ENCODE assay signal across 12 cellular contexts in genomic region chr1:55868026-55868425, GRCh38.
DNase-seq lines count a peak whose midpoint lies in the region; ATAC-seq and TF ChIP-seq lines count a peak whose summit lies in the region.
"Had no signal": no experiment of that assay in that cellular context is flagged by ENCODE, and none has a peak within 500 bp of the region (broad histone marks: within the 10 kb centered on the region; RNA-seq: fewer than 3 reads in every experiment).

No MANE protein-coding gene starts in this region.

- DNase-seq in DMS153 (lab: John Stamatoyannopoulos, UW) (peak; percentile 65), NCI-H1105 (lab: John Stamatoyannopoulos, UW) (peak; percentile 61), medulla oblongata (ENCODE audit: extremely low spot score) (peak; percentile 13), ureter (ENCODE audit: low spot score) (no peak), EL (no peak)
- no peak for DNase-seq in stimulated activated naive CD4-positive, alpha-beta T cell (lab: John Stamatoyannopoulos, UW)
- DNase-seq: natural killer cell; stimulated activated CD4-positive, alpha-beta T cell treated with anti-CD3 and anti-CD28 coated beads, Interleukin-4, amount 100 ng/mL, for 1 hour; T-cell had no signal

- peak; percentile 19; the same call in 1 of the 2 replicates for TF ChIP-seq CTCF in VCaP (conservative IDR thresholded peaks at IDR 0.05)

- no peak overlapping the region for H3K27ac ChIP-seq in VCaP
- H3K27ac ChIP-seq: thoracic aorta had no signal

- ATAC-seq in HG02763 (IDR thresholded peaks at IDR 0.05; ENCODE audit: unreplicated experiment) = no peak
- ATAC-seq: natural killer cell, T-cell had no signal

Comparison
In these comparisons a context has a peak if more than half of its experiments do, and no peak if none do; other contexts are left out.
1. DNase-seq: peak in DMS153 (single experiment), NCI-H1105 (single experiment) and medulla oblongata (single experiment); none in ureter (single experiment), stimulated activated naive CD4-positive, alpha-beta T cell (0 of 6) and EL (single experiment).